In the genomic region with DNA sequence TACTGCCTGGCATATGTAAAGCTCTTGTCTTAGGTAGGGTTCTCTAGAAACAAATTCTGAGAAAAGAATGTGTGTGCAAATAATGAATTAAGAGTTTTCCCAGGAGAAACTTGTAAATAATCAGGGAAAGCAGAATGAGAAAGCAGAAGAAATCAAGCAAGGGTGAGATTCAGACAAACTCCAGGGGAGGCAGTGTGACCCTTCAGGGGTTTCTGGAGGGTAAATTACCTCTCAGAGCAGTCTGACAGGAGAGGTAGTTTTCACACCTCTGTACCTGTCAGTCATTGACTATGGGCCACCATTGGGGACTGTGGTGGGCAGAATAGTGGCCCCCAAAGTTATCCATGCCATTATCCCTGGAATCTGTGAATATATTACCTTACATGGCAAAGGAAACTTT, we compare ENCODE assay signal across 25 cellular contexts.
"Had no signal": no experiment of that assay in that cellular context is flagged by ENCODE, and none has a peak within 500 bp of the region (broad histone marks: within the 10 kb centered on the region; RNA-seq: fewer than 3 reads in every experiment).

No MANE protein-coding gene starts in this region.

- H3K9me3 ChIP-seq: neutrophil, pancreas, psoas muscle, right lobe of liver, sigmoid colon, stomach, thoracic aorta, thyroid gland, upper lobe of left lung, vagina had no signal

- H3K4me3 ChIP-seq: pancreas, psoas muscle, right lobe of liver, sigmoid colon, stomach, thoracic aorta, thyroid gland, tibial nerve, upper lobe of left lung, vagina had no signal

- H3K4me1 Mint-ChIP-seq: natural killer cell; nephron; stimulated activated effector memory CD8-positive, alpha-beta T cell treated with anti-CD3 and anti-CD28 coated beads, Interleukin-12 subunit alpha, Interleukin-12 subunit beta, amount 100 ng/mL, for 72 hours; stimulated activated naive B cell treated with anti-CD40 and anti-IgM and Interleukin-4, amounts not matched to agents 10 μg/mL and 1 μg/mL and 100 μg/mL, for 72 hours had no signal

- H3K9me3 Mint-ChIP-seq: nephron; stimulated activated effector memory CD8-positive, alpha-beta T cell treated with anti-CD3 and anti-CD28 coated beads, Interleukin-12 subunit alpha, Interleukin-12 subunit beta, amount 100 ng/mL, for 72 hours; stimulated activated naive B cell treated with anti-CD40 and anti-IgM and Interleukin-4, amounts not matched to agents 10 μg/mL and 1 μg/mL and 100 μg/mL, for 72 hours had no signal

- H3K4me1 ChIP-seq: psoas muscle, right lobe of liver, sigmoid colon, stomach, tibial nerve, upper lobe of left lung, vagina had no signal

- H3K4me3 Mint-ChIP-seq: natural killer cell; nephron; stimulated activated effector memory CD8-positive, alpha-beta T cell treated with anti-CD3 and anti-CD28 coated beads, Interleukin-12 subunit alpha, Interleukin-12 subunit beta, amount 100 ng/mL, for 72 hours; stimulated activated naive B cell treated with anti-CD40 and anti-IgM and Interleukin-4, amounts not matched to agents 10 μg/mL and 1 μg/mL and 100 μg/mL, for 72 hours; stimulated activated naive CD8-positive, alpha-beta T cell treated with anti-CD3 and anti-CD28 coated beads, Interleukin-15, Interleukin-2, amounts not matched to agents 100 ng/mL and 50 ng/mL, for 24 hours had no signal

- H3K27ac Mint-ChIP-seq: natural killer cell; nephron; stimulated activated effector memory CD8-positive, alpha-beta T cell treated with anti-CD3 and anti-CD28 coated beads, Interleukin-12 subunit alpha, Interleukin-12 subunit beta, amount 100 ng/mL, for 72 hours; stimulated activated naive B cell treated with anti-CD40 and anti-IgM and Interleukin-4, amounts not matched to agents 10 μg/mL and 1 μg/mL and 100 μg/mL, for 72 hours; stimulated activated naive CD8-positive, alpha-beta T cell treated with anti-CD3 and anti-CD28 coated beads, Interleukin-15, Interleukin-2, amounts not matched to agents 100 ng/mL and 50 ng/mL, for 24 hours had no signal

- ATAC-seq: natural killer cell; pancreas; psoas muscle; right cardiac atrium; right lobe of liver; stimulated activated effector memory CD8-positive, alpha-beta T cell treated with anti-CD3 and anti-CD28 coated beads, Interleukin-12 subunit alpha, Interleukin-12 subunit beta, amount 100 ng/mL, for 72 hours; stimulated activated naive B cell treated with anti-CD40 and anti-IgM and Interleukin-4, amounts not matched to agents 10 μg/mL and 1 μg/mL and 100 μg/mL, for 72 hours had no signal

- DNase-seq: natural killer cell; nucleus accumbens; pancreas; psoas muscle; right cardiac atrium; right lobe of liver; sigmoid colon; small intestine; stimulated activated CD4-positive, alpha-beta T cell treated with anti-CD3 and anti-CD28 coated beads, Interleukin-15, amount 100 ng/mL, for 24 hours; stimulated activated CD4-positive, alpha-beta T cell treated with anti-CD3 and anti-CD28 coated beads, Interleukin-2, amount 100 ng/mL, for 24 hours; stimulated activated CD4-positive, alpha-beta T cell treated with anti-CD3 and anti-CD28 coated beads, Interleukin-2, amount 100 ng/mL, for 48 hours; stimulated activated CD4-positive, alpha-beta T cell treated with anti-CD3 and anti-CD28 coated beads, Interleukin-4, amount 100 ng/mL, for 24 hours; stimulated activated naive B cell treated with anti-CD40 and anti-IgM and Interleukin-4, amounts not matched to agents 10 μg/mL and 1 μg/mL and 100 μg/mL, for 72 hours; stimulated activated naive CD4-positive, alpha-beta T cell treated with Interleukin-2 at 50 U/mL for 16 hours; stomach; thyroid gland; trophoblast cell; upper lobe of left lung had no signal

- H3K36me3 Mint-ChIP-seq: natural killer cell; stimulated activated effector memory CD8-positive, alpha-beta T cell treated with anti-CD3 and anti-CD28 coated beads, Interleukin-12 subunit alpha, Interleukin-12 subunit beta, amount 100 ng/mL, for 72 hours; stimulated activated naive B cell treated with anti-CD40 and anti-IgM and Interleukin-4, amounts not matched to agents 10 μg/mL and 1 μg/mL and 100 μg/mL, for 72 hours had no signal

- H3K27ac ChIP-seq: neutrophil, pancreas, psoas muscle, right lobe of liver, sigmoid colon, stomach, thoracic aorta, thyroid gland, tibial nerve, upper lobe of left lung, vagina had no signal

- H3K27me3 ChIP-seq: neutrophil, pancreas, right lobe of liver, sigmoid colon, stomach, thyroid gland, tibial nerve, upper lobe of left lung, vagina had no signal

- H3K36me3 ChIP-seq: neutrophil, pancreas, right lobe of liver, sigmoid colon, stomach, thoracic aorta, thyroid gland, tibial nerve, upper lobe of left lung, vagina had no signal
